Comparison of ENCODE assay signal across 8 cellular contexts in genomic region chr9:120985759-120986353, GRCh38. TPM values are rescaled to one million over a fixed set of nuclear protein-coding genes. Genes with fewer than 3 reads are reported as not detected.
DNase-seq lines count a peak whose midpoint lies in the region; ATAC-seq and TF ChIP-seq lines count a peak whose summit lies in the region.

No MANE protein-coding gene starts in this region.

- H3K36me3 Mint-ChIP-seq in nephron progenitor cell (ENCODE audit: low read depth), result no peaks in the 10 kb centered on the region

- H3K4me1 Mint-ChIP-seq in nephron progenitor cell, result peaks cover 12% of the 10 kb centered on the region

- H3K4me3 ChIP-seq in BJ (ENCODE audit: low read depth, low read length) (no peak overlapping the region), HAP-1 (no peak overlapping the region)

- H3K27me3 Mint-ChIP-seq in nephron progenitor cell (ENCODE audit: low read depth, poor library complexity), result peaks cover 12% of the 10 kb centered on the region

- no peak overlapping the region for H3K27ac Mint-ChIP-seq in nephron progenitor cell

- H3K4me1 ChIP-seq in HAP-1, result no peaks in the 10 kb centered on the region

- no peak overlapping the region for H3K4me3 Mint-ChIP-seq in nephron progenitor cell

- in situ Hi-C loops in HAP-1 (cut with MboI; ENCODE audit: low sequenced_read_pairs), result loop anchor here (10.0 kb wide), 2 partner anchors 79 to 409 kb away; no protein-coding TSS in a partner anchor

- H3K9me3 Mint-ChIP-seq in nephron progenitor cell, result no peaks in the 10 kb centered on the region

- POLR2A ChIA-PET in BJ (lab: Charles Lee), result no interaction called here

- H3K36me3 ChIP-seq in BJ (ENCODE audit: control insufficient read depth, insufficient read depth, low read length), result no peaks in the 10 kb centered on the region
- no peaks in the 10 kb centered on the region for H3K36me3 ChIP-seq in HAP-1 (replicated peaks)

- H3K27me3 ChIP-seq in BJ (ENCODE audit: control insufficient read depth, insufficient read depth, low read length) (no peaks in the 10 kb centered on the region), HAP-1 (ENCODE audit: low read depth) (peaks cover 4% of the 10 kb centered on the region; the same call in 1 of the 2 replicates)

- no peak for ATAC-seq in GM19463 (IDR thresholded peaks at IDR 0.05; ENCODE audit: unreplicated experiment)
- no peak for ATAC-seq in GM19467 (IDR thresholded peaks at IDR 0.05; ENCODE audit: unreplicated experiment)

- CTCF ChIA-PET in BJ (lab: Yijun Ruan, JAX), result interaction anchor here (0.8 to 6.3 kb wide), 17 partner anchors 8 to 418 kb away, joined by 3 to 75 read pairs (median 4); no protein-coding TSS in a partner anchor

- DNase-seq in BJ (ENCODE audit: low read depth), result no peak
- DNase-seq in HAP-1 (ENCODE audit: low spot score in 2 of 2), result peak; percentile 25 to 48
- DNase-seq in NCI-H774 (lab: John Stamatoyannopoulos, UW), result peak; percentile 8
- peak; percentile 84 for DNase-seq in dermis blood vessel endothelial cell
- DNase-seq in nephron progenitor cell, result no peak
- DNase-seq in mesenteric fat pad (ENCODE audit: low spot score), result no peak

- no peaks in the 10 kb centered on the region for H3K9me3 ChIP-seq in HAP-1

- TF ChIP-seq CTCF in BJ (IDR thresholded peaks at IDR 0.05; ENCODE audit: insufficient read depth, low read depth, low read length) (peak; percentile 72), nephron progenitor cell (IDR thresholded peaks at IDR 0.05) (peak; percentile 50)

RNA-seq across cellular contexts. Expression of gene TRAF1, which starts 59.3 kb away (rescaled TPM):
- polyA plus RNA-seq in BJ (2011; rRNA removed), result 2.2 and 3.3 TPM in 2 replicates
- polyA minus RNA-seq in BJ (2011; rRNA and poly(A)+ RNA removed), result 3.0 and 3.3 TPM in 2 replicates
- total RNA-seq in dermis blood vessel endothelial cell (1.1 and 4.4 TPM in 2 replicates), mesenteric fat pad (1.6 TPM)

Comparison
In these comparisons a context has a peak if more than half of its experiments do, and no peak if none do; other contexts are left out.
1. DNase-seq: peak in HAP-1 (2 of 2), NCI-H774 (single experiment) and dermis blood vessel endothelial cell (single experiment); none in BJ (single experiment), nephron progenitor cell (single experiment) and mesenteric fat pad (single experiment).